In the genomic region with DNA sequence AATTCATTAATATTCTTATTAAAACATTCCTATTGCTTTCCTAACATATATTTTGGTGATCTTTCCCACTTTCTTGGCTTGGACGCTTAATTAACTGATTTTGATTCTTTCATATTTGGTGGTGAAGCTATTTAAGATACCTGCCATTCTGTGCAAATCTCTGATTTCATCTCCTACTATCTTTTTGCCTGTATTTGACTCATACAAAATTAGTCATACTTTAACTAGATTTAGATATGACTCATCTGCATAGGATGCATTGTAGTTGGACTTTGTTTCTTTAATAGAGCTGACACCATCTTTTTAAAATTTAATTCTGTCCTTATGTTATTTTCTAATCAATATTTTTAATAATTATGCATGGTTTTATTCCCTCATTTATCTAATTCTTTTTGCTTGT, we compare ENCODE assay signal across 16 cellular contexts.
DNase-seq lines count a peak whose midpoint lies in the region; ATAC-seq and TF ChIP-seq lines count a peak whose summit lies in the region.
"Had no signal": no experiment of that assay in that cellular context is flagged by ENCODE, and none has a peak within 500 bp of the region (broad histone marks: within the 10 kb centered on the region; RNA-seq: fewer than 3 reads in every experiment).

No MANE protein-coding gene starts in this region.

- H3K4me3 ChIP-seq in RWPE2 (ENCODE audit: severe bottlenecking) = no peak overlapping the region
- no peak overlapping the region for H3K4me3 ChIP-seq in CD8-positive, alpha-beta memory T cell (ENCODE audit: low read length)
- H3K4me3 ChIP-seq: uterus had no signal

- H3K9me3 Mint-ChIP-seq in CD8-positive, alpha-beta memory T cell = no peaks in the 10 kb centered on the region
- H3K9me3 Mint-ChIP-seq: activated naive CD4-positive, alpha-beta T cell treated with anti-CD3 and anti-CD28 coated beads, Interleukin-2, amount 10 ng/mL, durations not matched to agents 7 days and 5 days; IgD-negative memory B cell had no signal

- H3K27me3 Mint-ChIP-seq in CD8-positive, alpha-beta memory T cell = peaks cover 13 to 20% of the 10 kb centered on the region in 2 donors

- peak; percentile 77 for ATAC-seq in GM18870 (IDR thresholded peaks at IDR 0.05; ENCODE audit: unreplicated experiment)
- peak; percentile 87 for ATAC-seq in RWPE2 (ENCODE audit: low read depth)

- H3K36me3 Mint-ChIP-seq in CD8-positive, alpha-beta memory T cell = no peaks in the 10 kb centered on the region
- H3K36me3 Mint-ChIP-seq: activated naive CD4-positive, alpha-beta T cell treated with anti-CD3 and anti-CD28 coated beads, Interleukin-2, amount 10 ng/mL, durations not matched to agents 7 days and 5 days; IgD-negative memory B cell had no signal

- H3K27ac ChIP-seq in RWPE2 (ENCODE audit: poor library complexity, severe bottlenecking) = no peak overlapping the region
- no peak overlapping the region for H3K27ac ChIP-seq in CD8-positive, alpha-beta memory T cell (ENCODE audit: low read depth, low read length)
- H3K27ac ChIP-seq: neutrophil, uterus had no signal

- H3K4me1 ChIP-seq in RWPE2 (ENCODE audit: insufficient read depth, poor library complexity, severe bottlenecking) = no peaks in the 10 kb centered on the region
- H3K4me1 ChIP-seq in CD8-positive, alpha-beta memory T cell (ENCODE audit: insufficient read depth, low read length) = no peaks in the 10 kb centered on the region
- H3K4me1 ChIP-seq: uterus had no signal

- no peak overlapping the region for H3K27ac Mint-ChIP-seq in CD8-positive, alpha-beta memory T cell
- H3K27ac Mint-ChIP-seq: activated naive CD4-positive, alpha-beta T cell treated with anti-CD3 and anti-CD28 coated beads, Interleukin-2, amount 10 ng/mL, durations not matched to agents 7 days and 5 days; IgD-negative memory B cell had no signal

- TF ChIP-seq CTCF in RWPE2 (IDR thresholded peaks at IDR 0.05; ENCODE audit: poor library complexity, severe bottlenecking) = no peak

- no peaks in the 10 kb centered on the region for H3K27me3 ChIP-seq in RWPE2 (ENCODE audit: insufficient read depth, poor library complexity, severe bottlenecking)
- H3K27me3 ChIP-seq in CD8-positive, alpha-beta memory T cell (ENCODE audit: insufficient read depth, low read length, poor library complexity, severe bottlenecking) = no peaks in the 10 kb centered on the region
- H3K27me3 ChIP-seq: BE2C, neutrophil, uterus had no signal

- CTCF ChIA-PET in CD8-positive, alpha-beta memory T cell (lab: Charles Lee) = no interaction called here

- DNase-seq in AG08396 (ENCODE audit: low spot score) (peak; percentile 21), RWPE2 (ENCODE audit: low spot score) (no peak), glomerular visceral epithelial cell (ENCODE audit: extremely low spot score) (peak; percentile 5), NOMO-1 treated with dmso at 0.1 percent for 144 hours (lab: John Stamatoyannopoulos, UW; ENCODE audit: unreplicated experiment) (no peak)
- no peak for DNase-seq in activated effector memory CD4-positive, alpha-beta T cell treated with Interleukin-2 at 50 U/mL for 16 hours
- no peak for DNase-seq in activated CD4-positive, alpha-beta T cell treated with anti-CD3 and anti-CD28 coated beads for 4 hours
- DNase-seq in CD8-positive, alpha-beta memory T cell = no peak
- DNase-seq: activated naive CD4-positive, alpha-beta T cell treated with anti-CD3 and anti-CD28 coated beads, Interleukin-2, amount 10 ng/mL, durations not matched to agents 7 days and 5 days; BE2C; cortex of kidney; NCI-H1694; NCI-H748 treated with DMSO at 0.1 percent for 48 hours; uterus had no signal

- H3K9me3 ChIP-seq in RWPE2 (ENCODE audit: severe bottlenecking) = no peaks in the 10 kb centered on the region
- H3K9me3 ChIP-seq in CD8-positive, alpha-beta memory T cell (ENCODE audit: low read length) = no peaks in the 10 kb centered on the region
- H3K9me3 ChIP-seq: BE2C, neutrophil, uterus had no signal

- H3K4me1 Mint-ChIP-seq in CD8-positive, alpha-beta memory T cell = no peaks in the 10 kb centered on the region
- H3K4me1 Mint-ChIP-seq: activated naive CD4-positive, alpha-beta T cell treated with anti-CD3 and anti-CD28 coated beads, Interleukin-2, amount 10 ng/mL, durations not matched to agents 7 days and 5 days had no signal

- POLR2A ChIA-PET in CD8-positive, alpha-beta memory T cell (lab: Charles Lee) = no interaction called here

- H3K36me3 ChIP-seq in RWPE2 (ENCODE audit: low read depth) = no peaks in the 10 kb centered on the region
- no peaks in the 10 kb centered on the region for H3K36me3 ChIP-seq in CD8-positive, alpha-beta memory T cell (ENCODE audit: insufficient read depth, low read length)
- H3K36me3 ChIP-seq: BE2C, neutrophil, uterus had no signal

- H3K4me3 Mint-ChIP-seq in CD8-positive, alpha-beta memory T cell = no peak overlapping the region
- H3K4me3 Mint-ChIP-seq: activated naive CD4-positive, alpha-beta T cell treated with anti-CD3 and anti-CD28 coated beads, Interleukin-2, amount 10 ng/mL, durations not matched to agents 7 days and 5 days; IgD-negative memory B cell had no signal

Comparison
In these comparisons a context has a peak if more than half of its experiments do, and no peak if none do; other contexts are left out.
1. DNase-seq: peak in AG08396 (single experiment) and glomerular visceral epithelial cell (single experiment); none in RWPE2 (single experiment), activated effector memory CD4-positive, alpha-beta T cell treated with Interleukin-2 at 50 U/mL for 16 hours (single experiment), activated CD4-positive, alpha-beta T cell treated with anti-CD3 and anti-CD28 coated beads for 4 hours (0 of 2), NOMO-1 treated with dmso at 0.1 percent for 144 hours (single experiment) and CD8-positive, alpha-beta memory T cell (0 of 5).